In the genomic region with DNA sequence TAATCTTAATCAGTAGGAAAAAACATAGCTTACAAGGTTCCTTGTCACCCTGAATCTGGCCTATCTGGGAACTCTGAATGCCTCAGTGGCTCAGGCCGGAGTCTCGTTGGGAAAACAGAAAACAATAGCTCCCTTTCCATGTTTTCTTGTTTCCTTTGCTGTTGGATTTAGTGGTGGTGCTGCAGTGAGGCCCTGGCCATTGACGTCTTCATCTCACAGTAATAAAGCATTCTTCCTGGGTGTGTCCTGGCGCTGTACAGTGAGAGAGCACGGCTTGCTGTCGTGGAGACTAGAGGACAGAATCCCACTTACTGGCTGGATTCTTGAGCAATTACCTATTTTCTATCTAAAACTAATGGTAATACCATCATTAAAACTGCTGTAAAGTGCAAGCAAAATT, we compare ENCODE assay signal across 1 cellular context.
TF ChIP-seq lines count a peak whose summit lies in the region.

No MANE protein-coding gene starts in this region.

TF ChIP-seq in HEK293, 187 proteins besides CTCF, POLR2A, EP300 and RAD21 (continued from another document):
- no peak for TF ChIP-seq ZNF596 (tag by site-specific recombination; IDR thresholded peaks at IDR 0.05)
- TF ChIP-seq ZNF624 (tag by site-specific recombination; IDR thresholded peaks at IDR 0.05): no peak
- no peak for TF ChIP-seq ZNF768 (tag by site-specific recombination; IDR thresholded peaks at IDR 0.05)
- TF ChIP-seq ZFP69B (tag by site-specific recombination; IDR thresholded peaks at IDR 0.05): peak; percentile 56; the same call in 1 of the 2 replicates
- TF ChIP-seq ZNF10 (tag by site-specific recombination; IDR thresholded peaks at IDR 0.05): no peak
- no peak for TF ChIP-seq ZNF184 (tag by site-specific recombination; IDR thresholded peaks at IDR 0.05)
- TF ChIP-seq, protein P1, sequence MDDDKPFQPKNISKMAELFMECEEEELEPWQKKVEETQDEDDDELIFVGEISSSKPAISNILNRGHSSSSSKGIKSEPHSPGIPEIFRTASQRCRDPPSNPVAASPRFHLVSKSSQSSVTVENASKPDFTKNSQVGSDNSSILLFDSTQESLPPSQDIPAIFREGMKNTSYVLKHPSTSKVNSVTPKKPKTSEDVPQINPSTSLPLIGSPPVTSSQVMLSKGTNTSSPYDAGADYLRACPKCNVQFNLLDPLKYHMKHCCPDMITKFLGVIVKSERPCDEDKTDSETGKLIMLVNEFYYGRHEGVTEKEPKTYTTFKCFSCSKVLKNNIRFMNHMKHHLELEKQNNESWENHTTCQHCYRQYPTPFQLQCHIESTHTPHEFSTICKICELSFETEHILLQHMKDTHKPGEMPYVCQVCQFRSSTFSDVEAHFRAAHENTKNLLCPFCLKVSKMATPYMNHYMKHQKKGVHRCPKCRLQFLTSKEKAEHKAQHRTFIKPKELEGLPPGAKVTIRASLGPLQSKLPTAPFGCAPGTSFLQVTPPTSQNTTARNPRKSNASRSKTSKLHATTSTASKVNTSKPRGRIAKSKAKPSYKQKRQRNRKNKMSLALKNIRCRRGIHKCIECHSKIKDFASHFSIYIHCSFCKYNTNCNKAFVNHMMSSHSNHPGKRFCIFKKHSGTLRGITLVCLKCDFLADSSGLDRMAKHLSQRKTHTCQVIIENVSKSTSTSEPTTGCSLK (tag by site-specific recombination; IDR thresholded peaks at IDR 0.05): no peak
- TF ChIP-seq ZNF654 (tag by site-specific recombination; IDR thresholded peaks at IDR 0.05; ENCODE audit: low read depth): no peak
- TF ChIP-seq, protein P2, sequence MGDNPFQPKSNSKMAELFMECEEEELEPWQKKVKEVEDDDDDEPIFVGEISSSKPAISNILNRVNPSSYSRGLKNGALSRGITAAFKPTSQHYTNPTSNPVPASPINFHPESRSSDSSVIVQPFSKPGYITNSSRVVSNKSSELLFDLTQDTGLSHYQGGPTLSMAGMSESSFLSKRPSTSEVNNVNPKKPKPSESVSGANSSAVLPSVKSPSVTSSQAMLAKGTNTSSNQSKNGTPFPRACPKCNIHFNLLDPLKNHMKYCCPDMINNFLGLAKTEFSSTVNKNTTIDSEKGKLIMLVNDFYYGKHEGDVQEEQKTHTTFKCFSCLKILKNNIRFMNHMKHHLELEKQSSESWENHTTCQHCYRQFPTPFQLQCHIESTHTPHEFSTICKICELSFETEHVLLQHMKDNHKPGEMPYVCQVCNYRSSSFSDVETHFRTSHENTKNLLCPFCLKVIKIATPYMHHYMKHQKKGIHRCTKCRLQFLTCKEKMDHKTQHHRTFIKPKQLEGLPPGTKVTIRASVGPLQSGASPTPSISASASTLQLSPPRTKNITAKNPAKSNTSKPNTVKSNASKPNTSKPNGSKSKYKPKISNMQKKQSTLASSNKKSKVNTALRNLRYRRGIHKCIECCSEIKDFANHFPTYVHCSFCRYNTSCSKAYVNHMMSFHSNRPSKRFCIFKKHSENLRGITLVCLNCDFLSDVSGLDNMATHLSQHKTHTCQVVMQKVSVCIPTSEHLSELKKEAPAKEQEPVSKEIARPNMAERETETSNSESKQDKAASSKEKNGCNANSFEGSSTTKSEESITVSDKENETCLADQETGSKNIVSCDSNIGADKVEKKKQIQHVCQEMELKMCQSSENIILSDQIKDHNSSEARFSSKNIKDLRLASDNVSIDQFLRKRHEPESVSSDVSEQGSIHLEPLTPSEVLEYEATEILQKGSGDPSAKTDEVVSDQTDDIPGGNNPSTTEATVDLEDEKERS (tag by site-specific recombination; IDR thresholded peaks at IDR 0.05): no peak
- 0 out of 2 replicates have a peak, but pooled peaks have one; percentile 14 for TF ChIP-seq TRIM28 (IDR thresholded peaks at IDR 0.05; ENCODE audit: borderline replicate concordance, low read length)
